18 cellular contexts compared by ENCODE assay signal in the genomic region with DNA sequence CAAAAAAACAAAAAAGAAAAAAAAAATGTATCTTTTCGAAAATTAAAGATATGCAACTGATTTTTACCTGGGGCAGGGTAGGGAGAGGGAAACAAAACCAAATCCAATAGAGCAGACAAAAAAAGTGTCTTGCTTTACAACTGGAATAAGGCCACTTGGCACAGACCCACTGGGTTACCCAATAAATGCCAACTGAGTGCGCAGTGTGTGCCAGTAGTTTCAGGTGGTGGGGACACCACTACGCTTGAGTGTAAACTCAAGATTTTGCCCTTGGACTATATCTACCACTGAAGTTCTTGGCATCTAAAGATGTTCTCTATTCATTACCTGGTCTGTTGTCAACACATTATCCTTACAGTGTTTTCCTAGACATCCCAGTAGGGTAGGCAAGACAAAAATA. TPM values are rescaled to one million over a fixed set of nuclear protein-coding genes. Genes with fewer than 3 reads are reported as not detected.
DNase-seq lines count a peak whose midpoint lies in the region; ATAC-seq and TF ChIP-seq lines count a peak whose summit lies in the region.
"Had no signal": no experiment of that assay in that cellular context is flagged by ENCODE, and none has a peak within 500 bp of the region (broad histone marks: within the 10 kb centered on the region; RNA-seq: fewer than 3 reads in every experiment).

No MANE protein-coding gene starts in this region.

- ATAC-seq in Right ventricle myocardium inferior = peak; percentile 53
- peak; percentile 19 for ATAC-seq in esophagus mucosa
- peak; percentile 86 to 92 (median 89) for ATAC-seq in right lobe of liver
- peak; percentile 54 for ATAC-seq in upper lobe of right lung
- no peak for ATAC-seq in GM18505 (IDR thresholded peaks at IDR 0.05; ENCODE audit: unreplicated experiment)
- ATAC-seq in HG03571 (IDR thresholded peaks at IDR 0.05; ENCODE audit: unreplicated experiment) = no peak
- ATAC-seq: K562 had no signal

- H3K27ac ChIP-seq in right atrium auricular region (peak overlapping the region in 1 of 2 donors; percentile 62), right lobe of liver (peak overlapping the region in 2 of 3 donors; percentile 33 to 50), upper lobe of right lung (no peak overlapping the region)
- H3K27ac ChIP-seq: BLaER1 treated with 17β-estradiol and CSF1 and Interleukin-3, amounts not matched to agents 10 nM and 100 nM; PC-9 had no signal

- 53% methylated on average over 3 of the region's 3 CpGs for WGBS in right lobe of liver (ENCODE audit: insufficient coverage, low coverage, low lambda C conversion rate, missing lambda C conversion rate)

- DNase-seq in Right ventricle myocardium inferior (ENCODE audit: missing footprints) (no peak), right atrium auricular region (ENCODE audit: low spot score) (no peak), right lobe of liver (peak; percentile 70 to 92 (median 71)), upper lobe of right lung (no peak)
- DNase-seq in stimulated activated naive CD4-positive, alpha-beta T cell treated with Interleukin-2 at 50 U/mL for 16 hours (lab: John Stamatoyannopoulos, UW) = no peak
- DNase-seq: CD8-positive, alpha-beta memory T cell; GF-D8; GOT3; NCI-H1436; NCI-H2029 treated with DMSO at 0.1 percent for 48 hours; NCI-H2171 treated with DMSO at 0.1 percent for 48 hours; NCI-H446 treated with DMSO at 0.1 percent for 48 hours; PC-9 had no signal

- peaks cover 0 to 11% of the 10 kb centered on the region in 2 donors for H3K4me1 ChIP-seq in right atrium auricular region
- H3K4me1 ChIP-seq in right lobe of liver = peaks cover 0 to 24% (median 9%) of the 10 kb centered on the region in 4 donors
- no peaks in the 10 kb centered on the region for H3K4me1 ChIP-seq in upper lobe of right lung
- H3K4me1 ChIP-seq: BLaER1 treated with 17β-estradiol and CSF1 and Interleukin-3, amounts not matched to agents 10 nM and 100 nM had no signal

- intact Hi-C loops in Right ventricle myocardium inferior (cut with DNase I) (no loop called here), right lobe of liver (cut with DNase I) (no loop called here), upper lobe of right lung (cut with DNase I) (no loop called here)

- TF ChIP-seq CTCF in right atrium auricular region (IDR thresholded peaks at IDR 0.05) (no peak), right lobe of liver (IDR thresholded peaks at IDR 0.05) (no peak), upper lobe of right lung (IDR thresholded peaks at IDR 0.05) (no peak)

- no peaks in the 10 kb centered on the region for H3K27me3 ChIP-seq in right atrium auricular region
- H3K27me3 ChIP-seq in right lobe of liver = no peaks in the 10 kb centered on the region
- no peaks in the 10 kb centered on the region for H3K27me3 ChIP-seq in upper lobe of right lung
- H3K27me3 ChIP-seq: BLaER1 treated with 17β-estradiol and CSF1 and Interleukin-3, amounts not matched to agents 10 nM and 100 nM had no signal

- H3K36me3 ChIP-seq in right atrium auricular region = peaks cover 61% of the 10 kb centered on the region
- H3K36me3 ChIP-seq in right lobe of liver = peaks cover 0 to 43% (median 10%) of the 10 kb centered on the region in 4 donors
- peaks cover 96% of the 10 kb centered on the region for H3K36me3 ChIP-seq in upper lobe of right lung

- no peaks in the 10 kb centered on the region for H3K9me3 ChIP-seq in right atrium auricular region
- no peaks in the 10 kb centered on the region for H3K9me3 ChIP-seq in right lobe of liver
- no peaks in the 10 kb centered on the region for H3K9me3 ChIP-seq in upper lobe of right lung
- H3K9me3 ChIP-seq: BLaER1 treated with 17β-estradiol and CSF1 and Interleukin-3, amounts not matched to agents 10 nM and 100 nM had no signal

- H3K4me3 ChIP-seq in right atrium auricular region = no peak overlapping the region
- H3K4me3 ChIP-seq in right lobe of liver = peak overlapping the region in 1 of 3 donors; percentile 11
- H3K4me3 ChIP-seq in upper lobe of right lung = no peak overlapping the region
- H3K4me3 ChIP-seq: BLaER1 treated with 17β-estradiol and CSF1 and Interleukin-3, amounts not matched to agents 10 nM and 100 nM; K562; PC-9 had no signal

- no peak for TF ChIP-seq POLR2A in right lobe of liver (IDR thresholded peaks at IDR 0.05)
- TF ChIP-seq POLR2A in GM18505 (IDR thresholded peaks at IDR 0.05; ENCODE audit: borderline replicate concordance, extremely low read depth, insufficient read depth, insufficient read length) = no peak

RNA-seq across cellular contexts. Expression of a gene that starts 16.3 kb away (rescaled TPM):
- total RNA-seq in Right ventricle myocardium inferior = 20.4 TPM
- 10 to 100 TPM; 14.1 to 16.4 TPM for total RNA-seq in right atrium auricular region
- total RNA-seq in esophagus mucosa = 135 TPM
- 10 to 100 TPM; 18.3 to 30.4 (median 22.3) TPM for total RNA-seq in right lobe of liver
- 58.7 TPM for total RNA-seq in upper lobe of right lung

RNA-seq across cellular contexts. Expression of a gene that starts 39.0 kb away (rescaled TPM):
- 32.3 TPM for total RNA-seq in Right ventricle myocardium inferior
- 10 to 100 TPM; 32.7 to 33.8 TPM for total RNA-seq in right atrium auricular region
- total RNA-seq in esophagus mucosa = 37.8 TPM
- 10 to 100 TPM; 32.3 to 67.1 (median 56.1) TPM for total RNA-seq in right lobe of liver
- total RNA-seq in upper lobe of right lung = 77.5 TPM

Comparison
In these comparisons a context has a peak if more than half of its experiments do, and no peak if none do; other contexts are left out.
1. ATAC-seq: peak in Right ventricle myocardium inferior (single experiment), esophagus mucosa (single experiment), right lobe of liver (4 of 4) and upper lobe of right lung (single experiment); none in GM18505 (single experiment) and HG03571 (single experiment).
2. DNase-seq: peak in right lobe of liver (3 of 3); none in Right ventricle myocardium inferior (single experiment), right atrium auricular region (single experiment), upper lobe of right lung (single experiment) and stimulated activated naive CD4-positive, alpha-beta T cell treated with Interleukin-2 at 50 U/mL for 16 hours (single experiment).